8 cellular contexts compared by ENCODE assay signal in the genomic region with DNA sequence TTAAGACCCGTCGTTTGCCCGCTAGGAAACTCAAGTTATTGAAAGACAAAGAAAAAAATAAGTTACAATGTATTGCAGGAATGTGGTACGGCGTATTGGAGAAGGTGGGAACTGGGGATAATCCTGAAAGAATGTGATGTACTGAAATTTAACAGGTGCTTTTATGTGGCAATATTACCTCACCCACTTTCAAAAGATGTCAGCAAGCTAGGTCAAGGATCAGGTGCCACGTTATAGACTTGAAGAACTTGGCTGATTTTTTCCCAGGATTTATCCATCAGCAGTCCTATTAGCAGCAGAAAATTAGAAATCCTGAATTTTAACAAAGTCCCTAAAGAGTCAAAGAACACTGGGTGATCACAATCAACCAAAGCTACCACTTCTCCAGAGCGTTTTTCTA. TPM values are rescaled to one million over a fixed set of nuclear protein-coding genes. Genes with fewer than 3 reads are reported as not detected.
A peak's percentile ranks its signal among the peaks of the same experiment; 100 is the strongest.
DNase-seq lines count a peak whose midpoint lies in the region; ATAC-seq and TF ChIP-seq lines count a peak whose summit lies in the region.
"Not testable (repeated sequence)": the region's sequence is repeated elsewhere in the genome, so short reads cannot be mapped to it uniquely, and the experiment has no call there.

No MANE protein-coding gene starts in this region.

- H2AFZ ChIP-seq in smooth muscle cell (ENCODE audit: low read depth), result peak overlapping the region; percentile 88

- H3K4me1 ChIP-seq in heart left ventricle, result peaks cover 0 to 19% (median 7%) of the 10 kb centered on the region in 12 donors
- not testable (repeated sequence) for H3K4me1 ChIP-seq in mucosa of descending colon (ENCODE audit: low read depth)
- H3K4me1 ChIP-seq in smooth muscle cell (ENCODE audit: low read depth), result peaks cover 14% of the 10 kb centered on the region

- H3K79me2 ChIP-seq in smooth muscle cell (ENCODE audit: low read depth), result peaks cover 24% of the 10 kb centered on the region

- not testable (repeated sequence) for H3K9me3 Mint-ChIP-seq in activated CD4-positive, alpha-beta T cell treated with anti-CD3 and anti-CD28 coated beads, Interleukin-2, amount 10 ng/mL, durations not matched to agents 7 days and 5 days; central memory CD8-positive, alpha-beta T cell

- not testable (repeated sequence) for H3K9me3 ChIP-seq in heart left ventricle; mucosa of descending colon; smooth muscle cell (replicated peaks; ENCODE audit: low read depth)

- H3K27ac Mint-ChIP-seq in activated CD4-positive, alpha-beta T cell treated with anti-CD3 and anti-CD28 coated beads, Interleukin-2, amount 10 ng/mL, durations not matched to agents 7 days and 5 days, result peak overlapping the region; percentile 98
- H3K27ac Mint-ChIP-seq in central memory CD8-positive, alpha-beta T cell (ENCODE audit: low read depth), result peak overlapping the region; percentile 99

- H3F3A ChIP-seq in smooth muscle cell (ENCODE audit: low read depth), result peaks cover 16% of the 10 kb centered on the region

- H3K36me3 Mint-ChIP-seq in activated CD4-positive, alpha-beta T cell treated with anti-CD3 and anti-CD28 coated beads, Interleukin-2, amount 10 ng/mL, durations not matched to agents 7 days and 5 days (ENCODE audit: low read depth), result not testable (repeated sequence)
- peaks cover 13% of the 10 kb centered on the region for H3K36me3 Mint-ChIP-seq in central memory CD8-positive, alpha-beta T cell (ENCODE audit: insufficient read depth)

- peak overlapping the region; percentile 24 to 98 (median 91) for H3K27ac ChIP-seq in heart left ventricle
- peak overlapping the region; percentile 88 for H3K27ac ChIP-seq in smooth muscle cell (ENCODE audit: low read depth)

- not testable (repeated sequence) for H3K4me1 Mint-ChIP-seq in activated CD4-positive, alpha-beta T cell treated with anti-CD3 and anti-CD28 coated beads, Interleukin-2, amount 10 ng/mL, durations not matched to agents 7 days and 5 days; central memory CD8-positive, alpha-beta T cell

- not testable (repeated sequence) for DNase-seq in AG09309 (ENCODE audit: low read depth); activated CD4-positive, alpha-beta T cell treated with anti-CD3 and anti-CD28 coated beads, Interleukin-2, amount 10 ng/mL, durations not matched to agents 7 days and 5 days; central memory CD8-positive, alpha-beta T cell (ENCODE audit: low spot score in 2 of 2); heart left ventricle; mucosa of descending colon; smooth muscle cell (lab: John Stamatoyannopoulos, UW; ENCODE audit: unreplicated experiment)
- DNase-seq in NB4 (ENCODE audit: low read depth), result peak; percentile 4

- not testable (repeated sequence) for TF ChIP-seq CTCF in AG09309 (IDR thresholded peaks at IDR 0.05; ENCODE audit: control insufficient read depth, insufficient read depth, low read depth, low read length, missing control alignments); NB4 (IDR thresholded peaks at IDR 0.05; ENCODE audit: low read depth, low read length); heart left ventricle (IDR thresholded peaks at IDR 0.05); mucosa of descending colon (IDR thresholded peaks at IDR 0.05); smooth muscle cell (IDR thresholded peaks at IDR 0.05; ENCODE audit: borderline replicate concordance, insufficient read depth, poor library complexity, severe bottlenecking)

- H3K27me3 Mint-ChIP-seq in activated CD4-positive, alpha-beta T cell treated with anti-CD3 and anti-CD28 coated beads, Interleukin-2, amount 10 ng/mL, durations not matched to agents 7 days and 5 days; central memory CD8-positive, alpha-beta T cell: not testable (repeated sequence)

- H3K27me3 ChIP-seq in heart left ventricle; smooth muscle cell (ENCODE audit: low read depth): not testable (repeated sequence)

- 3 to 7% (median 5%) methylated on average over 7 of the region's 7 CpGs for WGBS in heart left ventricle, 4 donors
- WGBS in smooth muscle cell (ENCODE audit: low lambda C conversion rate), result 2% methylated on average over 7 of the region's 7 CpGs

- H3K4me3 Mint-ChIP-seq in activated CD4-positive, alpha-beta T cell treated with anti-CD3 and anti-CD28 coated beads, Interleukin-2, amount 10 ng/mL, durations not matched to agents 7 days and 5 days, result peak overlapping the region; percentile 96
- H3K4me3 Mint-ChIP-seq in central memory CD8-positive, alpha-beta T cell, result peak overlapping the region; percentile 100

- peak; percentile 3 for ATAC-seq in GM18907 (IDR thresholded peaks at IDR 0.05; ENCODE audit: unreplicated experiment)
- not testable (repeated sequence) for ATAC-seq in central memory CD8-positive, alpha-beta T cell (replicated peaks; ENCODE audit: extremely low read depth, poor library complexity, severe bottlenecking); heart left ventricle
- peak; percentile 32 for ATAC-seq in mucosa of descending colon

- CTCF ChIA-PET in activated CD4-positive, alpha-beta T cell treated with anti-CD3 and anti-CD28 coated beads, Interleukin-2, amount 10 ng/mL, durations not matched to agents 7 days and 5 days (lab: Charles Lee), result not testable (repeated sequence)

- H3K4me2 ChIP-seq in smooth muscle cell, result peak overlapping the region; percentile 91

- not testable (repeated sequence) for TF ChIP-seq POLR2A in NB4 (IDR thresholded peaks at IDR 0.05; ENCODE audit: extremely low read depth, insufficient read length); heart left ventricle (IDR thresholded peaks at IDR 0.05)

- intact Hi-C loops in heart left ventricle (cut with DNase I); mucosa of descending colon (cut with DNase I, micrococcal nuclease): not testable (repeated sequence)

- H3K4me3 ChIP-seq in AG09309 (ENCODE audit: control insufficient read depth, low read depth, low read length), result peak overlapping the region; percentile 87
- peak overlapping the region; percentile 88 for H3K4me3 ChIP-seq in NB4 (ENCODE audit: low read depth, low read length)
- H3K4me3 ChIP-seq in heart left ventricle, result peak overlapping the region; percentile 49 to 99 (median 78)
- H3K4me3 ChIP-seq in mucosa of descending colon, result peak overlapping the region; percentile 86
- peak overlapping the region; percentile 73 for H3K4me3 ChIP-seq in smooth muscle cell

- not testable (repeated sequence) for H4K20me1 ChIP-seq in smooth muscle cell (ENCODE audit: low read depth)

- H3K36me3 ChIP-seq in heart left ventricle; mucosa of descending colon (ENCODE audit: low read depth); smooth muscle cell (ENCODE audit: low read depth): not testable (repeated sequence)

- POLR2A ChIA-PET in activated CD4-positive, alpha-beta T cell treated with anti-CD3 and anti-CD28 coated beads, Interleukin-2, amount 10 ng/mL, durations not matched to agents 7 days and 5 days (lab: Charles Lee), result not testable (repeated sequence)

- peak overlapping the region; percentile 86 for H3K9ac ChIP-seq in smooth muscle cell (ENCODE audit: low read depth)

RNA-seq across cellular contexts. Expression of gene SEC22B, which starts 0.6 kb away (rescaled TPM):
- 10 to 100 TPM; 24.4 to 28.1 TPM for total RNA-seq in activated CD4-positive, alpha-beta T cell treated with anti-CD3 and anti-CD28 coated beads, Interleukin-2, amount 10 ng/mL, durations not matched to agents 7 days and 5 days
- total RNA-seq in heart left ventricle (10 to 100 TPM; 10.6 to 19.3 (median 15.4) TPM), mucosa of descending colon (10 to 100 TPM; 25.0 to 29.2 (median 28.3) TPM), smooth muscle cell (55.0 and 70.7 TPM in 2 replicates)
- polyA plus RNA-seq in heart left ventricle (10 to 100 TPM; 10.7 to 20.4 TPM), smooth muscle cell (35.9 and 36.4 TPM in 2 replicates)
